ENCODE assay signal across 1 cellular context in genomic region chr1:1120866-1121563, GRCh38.
TF ChIP-seq lines count a peak whose summit lies in the region.

No MANE protein-coding gene starts in this region.

TF ChIP-seq in K562, 482 proteins besides CTCF, POLR2A, EP300 and RAD21:
- TF ChIP-seq PRPF4 (IDR thresholded peaks at IDR 0.05; ENCODE audit: insufficient read depth, low read depth, low read length, poor library complexity, severe bottlenecking) (no peak), ZNF740 (CRISPR knock-in tag; IDR thresholded peaks at IDR 0.05) (peak; percentile 83; the same call in 1 of the 2 replicates), ZNF740 (tag; IDR thresholded peaks at IDR 0.05) (no peak)
TF ChIP-seq in K562: peak in this region for 1.
